In genomic region chrX:118698516-118699247, GRCh38 we compare ENCODE assay signal across 1 cellular context.
TF ChIP-seq lines count a peak whose summit lies in the region.

No MANE protein-coding gene starts in this region.

TF ChIP-seq in HepG2, 621 proteins besides CTCF, POLR2A, EP300 and RAD21 (continued from another document):
- TF ChIP-seq, protein P1, sequence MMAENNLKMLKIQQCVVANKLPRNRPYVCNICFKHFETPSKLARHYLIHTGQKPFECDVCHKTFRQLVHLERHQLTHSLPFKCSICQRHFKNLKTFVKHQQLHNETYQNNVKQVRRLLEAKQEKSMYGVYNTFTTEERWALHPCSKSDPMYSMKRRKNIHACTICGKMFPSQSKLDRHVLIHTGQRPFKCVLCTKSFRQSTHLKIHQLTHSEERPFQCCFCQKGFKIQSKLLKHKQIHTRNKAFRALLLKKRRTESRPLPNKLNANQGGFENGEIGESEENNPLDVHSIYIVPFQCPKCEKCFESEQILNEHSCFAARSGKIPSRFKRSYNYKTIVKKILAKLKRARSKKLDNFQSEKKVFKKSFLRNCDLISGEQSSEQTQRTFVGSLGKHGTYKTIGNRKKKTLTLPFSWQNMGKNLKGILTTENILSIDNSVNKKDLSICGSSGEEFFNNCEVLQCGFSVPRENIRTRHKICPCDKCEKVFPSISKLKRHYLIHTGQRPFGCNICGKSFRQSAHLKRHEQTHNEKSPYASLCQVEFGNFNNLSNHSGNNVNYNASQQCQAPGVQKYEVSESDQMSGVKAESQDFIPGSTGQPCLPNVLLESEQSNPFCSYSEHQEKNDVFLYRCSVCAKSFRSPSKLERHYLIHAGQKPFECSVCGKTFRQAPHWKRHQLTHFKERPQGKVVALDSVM (CRISPR knock-in tag; IDR thresholded peaks at IDR 0.05) = no peak
- TF ChIP-seq, protein P2, sequence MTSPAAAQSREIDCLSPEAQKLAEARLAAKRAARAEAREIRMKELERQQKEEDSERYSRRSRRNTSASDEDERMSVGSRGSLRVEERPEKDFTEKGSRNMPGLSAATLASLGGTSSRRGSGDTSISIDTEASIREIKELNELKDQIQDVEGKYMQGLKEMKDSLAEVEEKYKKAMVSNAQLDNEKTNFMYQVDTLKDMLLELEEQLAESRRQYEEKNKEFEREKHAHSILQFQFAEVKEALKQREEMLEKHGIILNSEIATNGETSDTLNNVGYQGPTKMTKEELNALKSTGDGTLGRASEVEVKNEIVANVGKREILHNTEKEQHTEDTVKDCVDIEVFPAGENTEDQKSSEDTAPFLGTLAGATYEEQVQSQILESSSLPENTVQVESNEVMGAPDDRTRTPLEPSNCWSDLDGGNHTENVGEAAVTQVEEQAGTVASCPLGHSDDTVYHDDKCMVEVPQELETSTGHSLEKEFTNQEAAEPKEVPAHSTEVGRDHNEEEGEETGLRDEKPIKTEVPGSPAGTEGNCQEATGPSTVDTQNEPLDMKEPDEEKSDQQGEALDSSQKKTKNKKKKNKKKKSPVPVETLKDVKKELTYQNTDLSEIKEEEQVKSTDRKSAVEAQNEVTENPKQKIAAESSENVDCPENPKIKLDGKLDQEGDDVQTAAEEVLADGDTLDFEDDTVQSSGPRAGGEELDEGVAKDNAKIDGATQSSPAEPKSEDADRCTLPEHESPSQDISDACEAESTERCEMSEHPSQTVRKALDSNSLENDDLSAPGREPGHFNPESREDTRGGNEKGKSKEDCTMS (CRISPR knock-in tag; conservative IDR thresholded peaks at IDR 0.05) = no peak
- TF ChIP-seq NFE2 (CRISPR knock-in tag; IDR thresholded peaks at IDR 0.05) (no peak), ZNF331 (CRISPR knock-in tag; IDR thresholded peaks at IDR 0.05) (no peak), ZFP36L2 (CRISPR knock-in tag; IDR thresholded peaks at IDR 0.05) (no peak), ZZZ3 (CRISPR knock-in tag; IDR thresholded peaks at IDR 0.05; ENCODE audit: borderline replicate concordance) (no peak), KDM5B (CRISPR knock-in tag; IDR thresholded peaks at IDR 0.05; ENCODE audit: borderline replicate concordance) (no peak)
